ENCODE assay signal across 2 cellular contexts in genomic region chr1:25876693-25877077, GRCh38.
A peak's percentile ranks its signal among the peaks of the same experiment; 100 is the strongest.
TF ChIP-seq lines count a peak whose summit lies in the region.

No MANE protein-coding gene starts in this region.

TF ChIP-seq in HEK293, 187 proteins besides CTCF, POLR2A, EP300 and RAD21:
- no peak for TF ChIP-seq REST (tag by site-specific recombination; IDR thresholded peaks at IDR 0.05)
- no peak for TF ChIP-seq ZNF138 (tag by site-specific recombination; IDR thresholded peaks at IDR 0.05; ENCODE audit: borderline replicate concordance)
- peak; percentile 44; the same call in 1 of the 2 replicates for TF ChIP-seq ZNF366 (tag by site-specific recombination; conservative IDR thresholded peaks at IDR 0.05)
- no peak for TF ChIP-seq KLF1 (tag by site-specific recombination; IDR thresholded peaks at IDR 0.05)
- peak; percentile 98 for TF ChIP-seq PRDM1 (tag by site-specific recombination; IDR thresholded peaks at IDR 0.05)
- no peak for TF ChIP-seq ZBTB20 (tag by site-specific recombination; IDR thresholded peaks at IDR 0.05)
- peak; percentile 38; the same call in 1 of the 2 replicates for TF ChIP-seq SCRT2 (tag by site-specific recombination; IDR thresholded peaks at IDR 0.05)

TF ChIP-seq in K562, 482 proteins besides CTCF, POLR2A, EP300 and RAD21:
- TF ChIP-seq SMARCA5 (IDR thresholded peaks at IDR 0.05) (0 out of 2 replicates have a peak, but pooled peaks have one; percentile 20), HNRNPL (IDR thresholded peaks at IDR 0.05; ENCODE audit: low read depth, low read length) (no peak), HIVEP1 (CRISPR knock-in tag; IDR thresholded peaks at IDR 0.05) (no peak), NKRF (IDR thresholded peaks at IDR 0.05; ENCODE audit: borderline replicate concordance) (peak; percentile 42; the same call in 1 of the 2 replicates), NCOA4 (IDR thresholded peaks at IDR 0.05; ENCODE audit: partially characterized antibody) (peak; percentile 17), HDAC2 (IDR thresholded peaks at IDR 0.05) (no peak), BCL6 (CRISPR knock-in tag; IDR thresholded peaks at IDR 0.05) (no peak), SMARCA4 (IDR thresholded peaks at IDR 0.05) (no peak), ZNF277 (CRISPR knock-in tag; IDR thresholded peaks at IDR 0.05; ENCODE audit: borderline replicate concordance) (no peak), KAT2B (IDR thresholded peaks at IDR 0.05; ENCODE audit: low read depth, low read length) (no peak), HLTF (IDR thresholded peaks at IDR 0.05) (no peak), TSC22D4 (tag; IDR thresholded peaks at IDR 0.05) (no peak), TAF1 (IDR thresholded peaks at IDR 0.05; ENCODE audit: control insufficient read depth, extremely low read depth, insufficient read depth, low read length, severe bottlenecking) (no peak), CBX3 (IDR thresholded peaks at IDR 0.05; ENCODE audit: borderline replicate concordance in 1 of 2, low read length in 2 of 2) (no peak), ZNF354B (CRISPR knock-in tag; IDR thresholded peaks at IDR 0.05) (no peak), EP400 (IDR thresholded peaks at IDR 0.05) (no peak), HMBOX1 (IDR thresholded peaks at IDR 0.05) (no peak), HDAC6 (IDR thresholded peaks at IDR 0.05; ENCODE audit: low read depth, low read length) (no peak), UBTF (IDR thresholded peaks at IDR 0.05; ENCODE audit: borderline replicate concordance in 1 of 2, low read depth in 2 of 2, low read length in 2 of 2) (no peak), ZC3H8 (IDR thresholded peaks at IDR 0.05) (no peak), KLF13 (tag; IDR thresholded peaks at IDR 0.05; ENCODE audit: borderline replicate concordance, low read depth) (no peak), ARID1B (IDR thresholded peaks at IDR 0.05) (no peak), RCOR1 (IDR thresholded peaks at IDR 0.05; ENCODE audit: borderline replicate concordance in 1 of 2, low read depth in 2 of 2, low read length in 2 of 2) (no peak)
